8 cellular contexts compared by ENCODE assay signal in genomic region chr21:29002442-29003144, GRCh38. TPM values are rescaled to one million over a fixed set of nuclear protein-coding genes. Genes with fewer than 3 reads are reported as not detected.
DNase-seq lines count a peak whose midpoint lies in the region; TF ChIP-seq lines count a peak whose summit lies in the region.

No MANE protein-coding gene starts in this region.

- no CpG with 5 or more reads among the region's 41 CpGs for WGBS in H9 (ENCODE audit: extremely low coverage, insufficient read length, low lambda C conversion rate)

- peak overlapping the region; percentile 84 for H2AFZ ChIP-seq in H9 (ENCODE audit: low read length)

- no peak overlapping the region for H3K4ac ChIP-seq in H9 (ENCODE audit: low read depth, low read length)

- no peak overlapping the region for H4K8ac ChIP-seq in H9 (replicated peaks; ENCODE audit: insufficient read length, low read depth, low read length)

- H3K23ac ChIP-seq in H9 (ENCODE audit: insufficient read length, low read depth, low read length) = no peak overlapping the region

- no peak overlapping the region for H3K56ac ChIP-seq in H9 (ENCODE audit: insufficient read length, low read depth, low read length)

- H3K36me3 ChIP-seq in ES-I3 (ENCODE audit: insufficient read depth, low read length) = no peaks in the 10 kb centered on the region

- H3K4me1 Mint-ChIP-seq in H9 (no peaks in the 10 kb centered on the region), nephron progenitor cell (peaks cover 14% of the 10 kb centered on the region)
- peaks cover 13% of the 10 kb centered on the region for H3K4me1 Mint-ChIP-seq in stimulated activated naive CD8-positive, alpha-beta T cell treated with anti-CD3 and anti-CD28 coated beads, Interleukin-15, Interleukin-2, amounts not matched to agents 100 ng/mL and 50 ng/mL, for 24 hours (ENCODE audit: low read depth)

- TF ChIP-seq CTCF in H9 (conservative IDR thresholded peaks at IDR 0.05) = no peak
- TF ChIP-seq CTCF in nephron progenitor cell (IDR thresholded peaks at IDR 0.05) = no peak

- H3K9me3 Mint-ChIP-seq in H9 = no peaks in the 10 kb centered on the region
- H3K9me3 Mint-ChIP-seq in nephron progenitor cell = no peaks in the 10 kb centered on the region
- H3K9me3 Mint-ChIP-seq in stimulated activated naive CD8-positive, alpha-beta T cell treated with anti-CD3 and anti-CD28 coated beads, Interleukin-15, Interleukin-2, amounts not matched to agents 100 ng/mL and 50 ng/mL, for 24 hours = no peaks in the 10 kb centered on the region

- H3K23me2 ChIP-seq in H9 (ENCODE audit: insufficient read length, low read depth, low read length, poor library complexity, severe bottlenecking) = peaks cover 3% of the 10 kb centered on the region

- H3K79me1 ChIP-seq in H9 (ENCODE audit: insufficient read depth, low read depth, low read length, poor library complexity, severe bottlenecking) = no peaks in the 10 kb centered on the region

- no peaks in the 10 kb centered on the region for H3K27me3 ChIP-seq in H9 (ENCODE audit: insufficient read depth, low read length)

- peak overlapping the region; percentile 69 for H3K27ac ChIP-seq in H9 (ENCODE audit: insufficient read length, low read depth, low read length)

- no peaks in the 10 kb centered on the region for H3K36me3 Mint-ChIP-seq in H9 (ENCODE audit: insufficient read depth in 1 of 3, low read depth in 3 of 3)
- no peaks in the 10 kb centered on the region for H3K36me3 Mint-ChIP-seq in nephron progenitor cell (ENCODE audit: low read depth)
- H3K36me3 Mint-ChIP-seq in stimulated activated naive CD8-positive, alpha-beta T cell treated with anti-CD3 and anti-CD28 coated beads, Interleukin-15, Interleukin-2, amounts not matched to agents 100 ng/mL and 50 ng/mL, for 24 hours (ENCODE audit: low read depth) = peaks cover 18% of the 10 kb centered on the region

- H2AK5ac ChIP-seq in H9 (ENCODE audit: insufficient read length, low read length) = no peak overlapping the region

- H2BK20ac ChIP-seq in H9 (ENCODE audit: low read depth, low read length, poor library complexity, severe bottlenecking) = no peak overlapping the region

- H3K4me2 ChIP-seq in H9 (ENCODE audit: insufficient read depth, insufficient read length, low read length) = peak overlapping the region; percentile 92

- no peak overlapping the region for H2BK12ac ChIP-seq in H9 (ENCODE audit: insufficient read length, low read depth, low read length)

- H3T11ph ChIP-seq in H9 (ENCODE audit: low read length) = no peak overlapping the region

- H2BK5ac ChIP-seq in H9 (ENCODE audit: insufficient read length, low read length) = no peak overlapping the region

- H3K79me2 ChIP-seq in H9 (ENCODE audit: insufficient read depth, low read length) = no peaks in the 10 kb centered on the region

- peaks cover under 1% of the 10 kb centered on the region; the same call in 1 of the 2 replicates for H3K4me1 ChIP-seq in ES-I3 (ENCODE audit: insufficient read depth, low read length)
- no peaks in the 10 kb centered on the region for H3K4me1 ChIP-seq in H9 (ENCODE audit: insufficient read depth, low read length)

- no peak overlapping the region for H2BK120ac ChIP-seq in H9 (ENCODE audit: low read depth, low read length, poor library complexity, severe bottlenecking)

- DNase-seq in H9 = peak; percentile 96
- peak; percentile 96 for DNase-seq in M059J (ENCODE audit: low read depth)
- DNase-seq in SHP77 (lab: John Stamatoyannopoulos, UW) = peak; percentile 92 to 97
- DNase-seq in activated gamma-delta T cell (lab: John Stamatoyannopoulos, UW) = peak; percentile 89
- DNase-seq in fibroblast of the conjunctiva (ENCODE audit: low read depth) = peak; percentile 96
- peak; percentile 93 for DNase-seq in nephron progenitor cell

- peak overlapping the region; percentile 83 for H3K9ac ChIP-seq in ES-I3 (ENCODE audit: low read depth, low read length)
- H3K9ac ChIP-seq in H9 (ENCODE audit: extremely low read depth, insufficient read length, low read length) = peak overlapping the region; percentile 80

- peak overlapping the region; percentile 88 to 99 (median 97) for H3K27ac Mint-ChIP-seq in H9
- H3K27ac Mint-ChIP-seq in nephron progenitor cell = peak overlapping the region; percentile 99
- peak overlapping the region; percentile 93 for H3K27ac Mint-ChIP-seq in stimulated activated naive CD8-positive, alpha-beta T cell treated with anti-CD3 and anti-CD28 coated beads, Interleukin-15, Interleukin-2, amounts not matched to agents 100 ng/mL and 50 ng/mL, for 24 hours

- H4K20me1 ChIP-seq in H9 (ENCODE audit: control insufficient read depth, insufficient read depth, insufficient read length) = no peaks in the 10 kb centered on the region

- H3K9me3 ChIP-seq in ES-I3 (ENCODE audit: control insufficient read depth, insufficient read depth, low read length) = no peaks in the 10 kb centered on the region
- H3K9me3 ChIP-seq in H9 (ENCODE audit: control insufficient read depth, low read depth, low read length) = no peaks in the 10 kb centered on the region

- peak overlapping the region; percentile 79 for H3K14ac ChIP-seq in H9 (ENCODE audit: insufficient read depth, low read length)

- peaks cover 6% of the 10 kb centered on the region for H3K27me3 Mint-ChIP-seq in H9 (ENCODE audit: low read depth)
- peaks cover 19% of the 10 kb centered on the region for H3K27me3 Mint-ChIP-seq in nephron progenitor cell (ENCODE audit: low read depth, poor library complexity)
- H3K27me3 Mint-ChIP-seq in stimulated activated naive CD8-positive, alpha-beta T cell treated with anti-CD3 and anti-CD28 coated beads, Interleukin-15, Interleukin-2, amounts not matched to agents 100 ng/mL and 50 ng/mL, for 24 hours = no peaks in the 10 kb centered on the region

- no peak overlapping the region for H4K5ac ChIP-seq in H9 (ENCODE audit: insufficient read length, low read depth, low read length)

- no peak overlapping the region for H2BK15ac ChIP-seq in H9 (ENCODE audit: low read depth, low read length)

- no peak overlapping the region for H4K91ac ChIP-seq in H9 (ENCODE audit: insufficient read length, low read depth, low read length)

- H3K18ac ChIP-seq in H9 (ENCODE audit: insufficient read length, low read depth, low read length) = peak overlapping the region; percentile 70

- peak overlapping the region; percentile 82 to 84 for H3K4me3 Mint-ChIP-seq in H9
- peak overlapping the region; percentile 92 for H3K4me3 Mint-ChIP-seq in nephron progenitor cell
- peak overlapping the region; percentile 90 for H3K4me3 Mint-ChIP-seq in stimulated activated naive CD8-positive, alpha-beta T cell treated with anti-CD3 and anti-CD28 coated beads, Interleukin-15, Interleukin-2, amounts not matched to agents 100 ng/mL and 50 ng/mL, for 24 hours

RNA-seq across cellular contexts. Expression of gene LTN1, which starts 9.9 kb away (rescaled TPM):
- total RNA-seq in H9 (2021) = 23.8 and 23.9 TPM in 2 replicates
- 29.6 and 37.0 TPM in 2 replicates for total RNA-seq in M059J (2014; rRNA removed; shearing (Covaris generic))

RNA-seq across cellular contexts. Expression of gene RWDD2B, which starts 16.6 kb away (rescaled TPM):
- 5.1 and 5.3 TPM in 2 replicates for total RNA-seq in H9 (2021)
- total RNA-seq in M059J (2014; rRNA removed; shearing (Covaris generic)) = 22.5 and 30.0 TPM in 2 replicates

RNA-seq across cellular contexts. Expression of gene USP16, which starts 21.9 kb away (rescaled TPM):
- total RNA-seq in H9 (2021) = 30.6 and 31.7 TPM in 2 replicates
- 42.6 and 43.1 TPM in 2 replicates for total RNA-seq in M059J (2014; rRNA removed; shearing (Covaris generic))

Comparison
In these comparisons a context has a peak if more than half of its experiments do, and no peak if none do; other contexts are left out.
1. Peak in every context shown above with its lines: DNase-seq and H3K27ac ChIP-seq.